ENCODE assay signal across 9 cellular contexts in the genomic region with DNA sequence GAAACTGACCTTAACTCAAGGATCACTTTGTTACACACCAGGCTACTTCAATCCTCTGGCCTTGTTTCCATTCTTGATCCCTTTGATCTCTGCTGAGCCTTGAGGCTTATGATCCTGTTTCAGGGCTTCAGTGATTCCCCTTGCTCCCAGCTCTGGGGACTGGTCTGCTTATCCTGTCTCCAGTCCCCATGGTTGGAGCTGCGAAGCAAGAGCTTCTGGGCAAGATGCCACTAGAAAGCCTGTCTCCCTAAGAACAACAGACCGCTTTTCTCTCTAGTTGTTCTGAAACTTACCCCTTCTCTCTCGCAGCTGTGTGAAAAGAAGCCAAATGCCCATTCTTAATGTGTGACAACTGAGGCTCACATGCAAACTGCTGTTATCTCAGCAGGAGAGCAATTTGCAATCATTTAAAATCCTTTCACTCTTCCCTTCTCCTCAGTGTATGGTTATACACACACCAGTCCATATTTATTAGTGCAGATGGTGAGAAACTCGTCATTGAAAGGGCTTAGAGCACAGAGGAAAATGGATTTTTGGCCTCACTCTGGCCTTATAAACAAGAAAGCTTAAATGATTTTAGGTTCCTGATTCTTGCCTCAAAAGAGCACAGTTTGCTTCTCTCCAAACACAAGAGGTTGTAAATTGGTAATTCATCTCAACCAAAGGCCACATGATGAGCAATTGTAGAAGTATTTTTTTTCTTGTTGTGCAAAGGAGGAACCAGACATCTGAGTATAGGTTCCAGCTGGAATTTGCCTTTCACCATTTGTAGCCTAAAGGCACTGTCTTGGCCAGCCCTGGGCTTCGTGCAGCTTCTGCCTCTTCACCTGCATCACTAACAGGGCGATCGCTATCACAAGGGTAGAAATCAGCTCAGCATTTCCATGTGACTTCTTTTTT.
DNase-seq lines count a peak whose midpoint lies in the region; ATAC-seq, FAIRE-seq and TF ChIP-seq lines count a peak whose summit lies in the region.
"Had no signal": no experiment of that assay in that cellular context is flagged by ENCODE, and none has a peak within 500 bp of the region (broad histone marks: within the 10 kb centered on the region; RNA-seq: fewer than 3 reads in every experiment).

No MANE protein-coding gene starts in this region.

- peak overlapping the region in 1 of 8 donors; percentile 38 for H3K27ac Mint-ChIP-seq in CD8-positive, alpha-beta memory T cell

- H3K27ac ChIP-seq in CD8-positive, alpha-beta memory T cell (ENCODE audit: low read depth, low read length): no peak overlapping the region

- DNase-seq in AG10803 (ENCODE audit: low read depth): peak; percentile 76
- peak; percentile 33 for DNase-seq in NCI-H146 treated with DMSO at 0.1 percent for 48 hours (lab: John Stamatoyannopoulos, UW; ENCODE audit: unreplicated experiment)
- peak; percentile 39 for DNase-seq in bronchial epithelial cell (ENCODE audit: low read depth)
- peak; percentile 36 for DNase-seq in left kidney (ENCODE audit: low read depth, low spot score)
- DNase-seq in GOT3 (lab: John Stamatoyannopoulos, UW): no peak
- no peak for DNase-seq in CD8-positive, alpha-beta memory T cell
- no peak for DNase-seq in HT-29 (ENCODE audit: low spot score)
- DNase-seq: NK-92 treated with Interleukin-12 subunit alpha and Interleukin-12 subunit beta, amount 100 ng/mL, for 24 hours had no signal

- no peak for TF ChIP-seq CTCF in AG10803 (conservative IDR thresholded peaks at IDR 0.05; ENCODE audit: low read length)
- no peak for TF ChIP-seq CTCF in bronchial epithelial cell (IDR thresholded peaks at IDR 0.05; ENCODE audit: insufficient read depth, low read length, severe bottlenecking)

- H3K4me3 Mint-ChIP-seq in CD8-positive, alpha-beta memory T cell: no peak overlapping the region

- H3K36me3 Mint-ChIP-seq in CD8-positive, alpha-beta memory T cell: no peaks in the 10 kb centered on the region

- H3K9me3 Mint-ChIP-seq in CD8-positive, alpha-beta memory T cell: peaks cover 0 to 4% (median 0%) of the 10 kb centered on the region in 5 donors

- POLR2A ChIA-PET in CD8-positive, alpha-beta memory T cell (lab: Charles Lee): no interaction called here

- H3K4me1 ChIP-seq in CD8-positive, alpha-beta memory T cell (ENCODE audit: insufficient read depth, low read length): peaks cover 6% of the 10 kb centered on the region

- CTCF ChIA-PET in CD8-positive, alpha-beta memory T cell (lab: Charles Lee): no interaction called here

- H3K4me3 ChIP-seq in AG10803 (ENCODE audit: low read length) (no peak overlapping the region), bronchial epithelial cell (ENCODE audit: low read depth, low read length) (no peak overlapping the region)
- H3K4me3 ChIP-seq in CD8-positive, alpha-beta memory T cell (ENCODE audit: low read length): no peak overlapping the region

- peaks cover 9 to 17% (median 14%) of the 10 kb centered on the region in 3 donors for H3K4me1 Mint-ChIP-seq in CD8-positive, alpha-beta memory T cell

- peaks cover 38 to 71% of the 10 kb centered on the region in 2 donors for H3K27me3 Mint-ChIP-seq in CD8-positive, alpha-beta memory T cell

- H3K9me3 ChIP-seq in CD8-positive, alpha-beta memory T cell (ENCODE audit: low read length): no peaks in the 10 kb centered on the region

- no peak for ATAC-seq in GM21390 (IDR thresholded peaks at IDR 0.05; ENCODE audit: unreplicated experiment)

- no peaks in the 10 kb centered on the region for H3K27me3 ChIP-seq in bronchial epithelial cell (ENCODE audit: control insufficient read depth, insufficient read depth, low read length)
- peaks cover 18% of the 10 kb centered on the region for H3K27me3 ChIP-seq in CD8-positive, alpha-beta memory T cell (ENCODE audit: insufficient read depth, low read length, poor library complexity, severe bottlenecking)

- no peak for FAIRE-seq in bronchial epithelial cell (lab: Jason Lieb, UNC)

- no peaks in the 10 kb centered on the region for H3K36me3 ChIP-seq in bronchial epithelial cell (ENCODE audit: control insufficient read depth, insufficient read depth, low read length)
- H3K36me3 ChIP-seq in CD8-positive, alpha-beta memory T cell (ENCODE audit: insufficient read depth, low read length): no peaks in the 10 kb centered on the region

Comparison
In these comparisons a context has a peak if more than half of its experiments do, and no peak if none do; other contexts are left out.
1. DNase-seq: peak in AG10803 (single experiment), NCI-H146 treated with DMSO at 0.1 percent for 48 hours (single experiment), bronchial epithelial cell (single experiment) and left kidney (single experiment); none in GOT3 (single experiment), CD8-positive, alpha-beta memory T cell (0 of 5) and HT-29 (single experiment).